8 cellular contexts compared by ENCODE assay signal in genomic region chr17:36103401-36103975, GRCh38. TPM values are rescaled to one million over a fixed set of nuclear protein-coding genes. Genes with fewer than 3 reads are reported as not detected.
DNase-seq lines count a peak whose midpoint lies in the region; ATAC-seq and TF ChIP-seq lines count a peak whose summit lies in the region.
"Not testable (repeated sequence)": the region's sequence is repeated elsewhere in the genome, so short reads cannot be mapped to it uniquely, and the experiment has no call there.

CCL4 (plus strand) TSS chr17:36103827; CDS start chr17:36103906, 79 bp downstream.

- not testable (repeated sequence) for TF ChIP-seq POLR2A in heart left ventricle (IDR thresholded peaks at IDR 0.05)

- not testable (repeated sequence) for H3K9ac ChIP-seq in DND-41 (ENCODE audit: low read depth, low read length)

- not testable (repeated sequence) for DNase-seq in DND-41, heart left ventricle
- DNase-seq in OCI-LY7 (ENCODE audit: low spot score) = peak; percentile 55
- peak; percentile 11 for DNase-seq in activated CD8-positive, alpha-beta memory T cell treated with anti-CD3 and anti-CD28 coated beads, Interleukin-2, amount 50 U/mL, for 1 hour (ENCODE audit: extremely low read depth)
- DNase-seq in stimulated activated CD4-positive, alpha-beta T cell treated with anti-CD3 and anti-CD28 coated beads, Interleukin-1b, Interleukin-23, amount 100 ng/mL, for 48 hours = peak; percentile 12

- not testable (repeated sequence) for BruUV-seq in OCI-LY7 (replicated peaks; lab: Mats Ljungman, UMichigan)

- ATAC-seq in DND-41 (ENCODE audit: insufficient read depth, low read depth) (peak; percentile 40), GM19324 (IDR thresholded peaks at IDR 0.05; ENCODE audit: low FRiP score, unreplicated experiment) (peak; percentile 64), HG02623 (IDR thresholded peaks at IDR 0.05; ENCODE audit: unreplicated experiment) (peak; percentile 62), HG03354 (IDR thresholded peaks at IDR 0.05; ENCODE audit: poor library complexity, severe bottlenecking, unreplicated experiment) (peak; percentile 78), heart left ventricle (peak; percentile 20 to 86 (median 61))

- intact Hi-C loops in OCI-LY7 (cut with micrococcal nuclease; ENCODE audit: unreplicated experiment); heart left ventricle (cut with DNase I): not testable (repeated sequence)

- H4K20me1 ChIP-seq in DND-41 (ENCODE audit: insufficient read depth, low read length); OCI-LY7 (ENCODE audit: insufficient read depth, low read length): not testable (repeated sequence)

- not testable (repeated sequence) for H2AFZ ChIP-seq in DND-41 (ENCODE audit: low read depth, low read length); OCI-LY7 (ENCODE audit: low read length)

- not testable (repeated sequence) for H3K4me1 ChIP-seq in DND-41 (ENCODE audit: insufficient read depth, low read length)
- H3K4me1 ChIP-seq in OCI-LY7 (ENCODE audit: insufficient read depth, low read length, poor library complexity, severe bottlenecking) = peaks cover 15% of the 10 kb centered on the region
- peaks cover 0 to 40% (median 0%) of the 10 kb centered on the region in 12 donors for H3K4me1 ChIP-seq in heart left ventricle

- not testable (repeated sequence) for H3K4me3 ChIP-seq in DND-41 (ENCODE audit: low read depth in 1 of 2, low read length in 2 of 2); OCI-LY7 (ENCODE audit: low read depth, low read length, poor library complexity, severe bottlenecking)
- H3K4me3 ChIP-seq in heart left ventricle = peak within 1 kb of the TSS in 1 of 12 donors; percentile 43

- H3K4me2 ChIP-seq in DND-41 (ENCODE audit: insufficient read depth, low read length); OCI-LY7 (ENCODE audit: low read length): not testable (repeated sequence)

- WGBS in heart left ventricle, 4 donors = 55 to 59% (median 58%) methylated on average over 6 of the region's 6 CpGs

- POLR2A ChIA-PET in OCI-LY7 (lab: Charles Lee) = not testable (repeated sequence)

- H3K9me2 ChIP-seq in OCI-LY7 (ENCODE audit: insufficient read depth, low read length) = not testable (repeated sequence)

- not testable (repeated sequence) for H3K27me3 ChIP-seq in DND-41 (ENCODE audit: insufficient read depth, low read length, poor library complexity); heart left ventricle

- CTCF ChIA-PET in OCI-LY7 (lab: Charles Lee; ENCODE audit: unreplicated experiment) = not testable (repeated sequence)

- TF ChIP-seq CTCF in DND-41 (IDR thresholded peaks at IDR 0.05; ENCODE audit: borderline replicate concordance, extremely low read depth, low read length, poor library complexity, severe bottlenecking); OCI-LY7 (conservative IDR thresholded peaks at IDR 0.05; ENCODE audit: low read length); heart left ventricle (IDR thresholded peaks at IDR 0.05): not testable (repeated sequence)

- H3K36me3 ChIP-seq in DND-41 (ENCODE audit: insufficient read depth, low read length); OCI-LY7 (ENCODE audit: insufficient read depth, low read length); heart left ventricle: not testable (repeated sequence)

- not testable (repeated sequence) for H3K79me2 ChIP-seq in DND-41 (ENCODE audit: insufficient read depth, low read length); OCI-LY7 (ENCODE audit: insufficient read depth, low read depth, low read length)

- H3K9me3 ChIP-seq in DND-41 (ENCODE audit: insufficient read depth, low read length, severe bottlenecking); OCI-LY7 (ENCODE audit: low read length); heart left ventricle: not testable (repeated sequence)

- not testable (repeated sequence) for H3K27ac ChIP-seq in DND-41 (ENCODE audit: low read length); OCI-LY7 (ENCODE audit: low read depth, low read length, poor library complexity, severe bottlenecking)
- peak within 1 kb of the TSS in 2 of 12 donors; percentile 13 to 64 for H3K27ac ChIP-seq in heart left ventricle

RNA-seq across cellular contexts. Expression of gene CCL4, which starts in this region (rescaled TPM):
- 0.09 TPM in 1 of 2 replicates, not detected in the other for total RNA-seq in OCI-LY7 (2014; rRNA removed; shearing (Covaris generic))
- not detected in 2 replicates for total RNA-seq in OCI-LY7 (2022)
- total RNA-seq in heart left ventricle = 10 to 100 TPM in 2 of 9 donors, 1 to 10 TPM in 2, under 1 TPM in 2, not detected in 3; 0.29 to 23.9 (median 1.5) TPM
- polyA plus RNA-seq in heart left ventricle = 1 to 10 TPM in 1 of 2 donors, under 1 TPM in 1; 0.72 to 1.2 TPM

Comparison
In these comparisons a context has a peak if more than half of its experiments do, and no peak if none do; other contexts are left out.
1. Peak in DNase-seq in OCI-LY7; RNA of the gene not detected or under 1 TPM.